24 cellular contexts compared by ENCODE assay signal in the genomic region with DNA sequence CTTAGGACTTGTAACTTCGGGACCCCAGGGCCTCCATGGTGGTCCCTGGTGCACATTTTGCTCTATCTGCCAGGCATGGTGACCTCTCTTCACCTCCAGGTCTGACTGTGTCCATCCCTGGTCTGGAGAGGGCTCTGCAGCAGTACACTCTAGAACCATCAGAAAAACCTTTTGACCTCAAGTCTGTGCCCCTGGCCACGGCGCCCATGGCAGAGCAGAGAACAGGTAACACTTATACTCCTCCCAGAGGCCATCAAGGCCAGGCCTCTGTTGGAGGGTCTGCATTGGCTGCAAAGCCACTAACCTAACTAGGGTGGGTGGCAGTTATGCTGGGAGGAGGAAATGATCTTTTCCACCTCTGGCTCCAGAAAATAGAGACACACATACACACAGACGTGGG.
"Had no signal": no experiment of that assay in that cellular context is flagged by ENCODE, and none has a peak within 500 bp of the region (broad histone marks: within the 10 kb centered on the region; RNA-seq: fewer than 3 reads in every experiment).

No MANE protein-coding gene starts in this region.

- ATAC-seq: activated CD8-positive, alpha-beta memory T cell treated with anti-CD3 and anti-CD28 coated beads, Interleukin-2, amount 10 ng/mL, durations not matched to agents 7 days and 5 days; SK-N-SH treated with all-trans-retinoic acid at 6 μM for 48 hours had no signal

- DNase-seq: activated B cell treated with CpG ODN at 0.5 μM for 24 hours; activated CD4-positive, alpha-beta T cell treated with anti-CD3 and anti-CD28 coated beads for 1 hour; activated CD4-positive, alpha-beta T cell treated with anti-CD3 and anti-CD28 coated beads, Interleukin-2, amount 10 ng/mL, durations not matched to agents 24 days and 14 days; activated CD4-positive, alpha-beta T cell treated with anti-CD3 and anti-CD28 coated beads, Interleukin-2, amount 50 U/mL, for 48 hours; activated CD8-positive, alpha-beta memory T cell treated with anti-CD3 and anti-CD28 coated beads, Interleukin-2, amount 10 ng/mL, durations not matched to agents 7 days and 5 days; activated gamma-delta T cell; activated naive CD4-positive, alpha-beta T cell treated with anti-CD3 and anti-CD28 coated beads for 36 hours; activated naive CD8-positive, alpha-beta T cell treated with anti-CD3 and anti-CD28 coated beads, Interleukin-2, amount 10 ng/mL, durations not matched to agents 7 days and 5 days; adrenal gland; anterior cingulate cortex; caudate nucleus; Kasumi-1; KBM-7; NCI-H1048; NCI-H146; NCI-H187 treated with DMSO at 0.1 percent for 48 hours; NCI-H2081 treated with DMSO at 0.1 percent for 48 hours; NCI-H446; NCI-H524; SHP77; SW 1271 had no signal

- H3K4me1 Mint-ChIP-seq: activated B cell treated with CpG ODN at 0.5 μM for 24 hours; activated CD4-positive, alpha-beta T cell treated with anti-CD3 and anti-CD28 coated beads, Interleukin-2, amount 10 ng/mL, durations not matched to agents 24 days and 14 days; activated CD8-positive, alpha-beta memory T cell treated with anti-CD3 and anti-CD28 coated beads, Interleukin-2, amount 10 ng/mL, durations not matched to agents 7 days and 5 days had no signal

- H3K4me1 ChIP-seq: adrenal gland, breast epithelium, SJSA1 had no signal

- H3K9me3 Mint-ChIP-seq: activated B cell treated with CpG ODN at 0.5 μM for 24 hours; activated CD4-positive, alpha-beta T cell treated with anti-CD3 and anti-CD28 coated beads, Interleukin-2, amount 10 ng/mL, durations not matched to agents 24 days and 14 days; activated naive CD4-positive, alpha-beta T cell treated with anti-CD3 and anti-CD28 coated beads for 36 hours; activated naive CD8-positive, alpha-beta T cell treated with anti-CD3 and anti-CD28 coated beads, Interleukin-2, amount 10 ng/mL, durations not matched to agents 7 days and 5 days had no signal

- H3K27me3 Mint-ChIP-seq: activated B cell treated with CpG ODN at 0.5 μM for 24 hours; activated CD4-positive, alpha-beta T cell treated with anti-CD3 and anti-CD28 coated beads, Interleukin-2, amount 10 ng/mL, durations not matched to agents 24 days and 14 days; activated CD8-positive, alpha-beta memory T cell treated with anti-CD3 and anti-CD28 coated beads, Interleukin-2, amount 10 ng/mL, durations not matched to agents 7 days and 5 days; activated naive CD8-positive, alpha-beta T cell treated with anti-CD3 and anti-CD28 coated beads, Interleukin-2, amount 10 ng/mL, durations not matched to agents 7 days and 5 days had no signal

- H3K27me3 ChIP-seq: adrenal gland, breast epithelium, SJSA1 had no signal

- H3K4me3 Mint-ChIP-seq: activated B cell treated with CpG ODN at 0.5 μM for 24 hours; activated CD4-positive, alpha-beta T cell treated with anti-CD3 and anti-CD28 coated beads, Interleukin-2, amount 10 ng/mL, durations not matched to agents 24 days and 14 days; activated CD8-positive, alpha-beta memory T cell treated with anti-CD3 and anti-CD28 coated beads, Interleukin-2, amount 10 ng/mL, durations not matched to agents 7 days and 5 days; activated naive CD4-positive, alpha-beta T cell treated with anti-CD3 and anti-CD28 coated beads for 36 hours; activated naive CD8-positive, alpha-beta T cell treated with anti-CD3 and anti-CD28 coated beads, Interleukin-2, amount 10 ng/mL, durations not matched to agents 7 days and 5 days had no signal

- H3K27ac ChIP-seq: adrenal gland, breast epithelium, SJSA1 had no signal

- H3K4me3 ChIP-seq: adrenal gland, breast epithelium, SJSA1 had no signal

- H3K27ac Mint-ChIP-seq: activated B cell treated with CpG ODN at 0.5 μM for 24 hours; activated CD4-positive, alpha-beta T cell treated with anti-CD3 and anti-CD28 coated beads, Interleukin-2, amount 10 ng/mL, durations not matched to agents 24 days and 14 days; activated CD8-positive, alpha-beta memory T cell treated with anti-CD3 and anti-CD28 coated beads, Interleukin-2, amount 10 ng/mL, durations not matched to agents 7 days and 5 days; activated naive CD8-positive, alpha-beta T cell treated with anti-CD3 and anti-CD28 coated beads, Interleukin-2, amount 10 ng/mL, durations not matched to agents 7 days and 5 days had no signal

- H3K9me3 ChIP-seq: adrenal gland, breast epithelium, SJSA1 had no signal
